In the genomic region with DNA sequence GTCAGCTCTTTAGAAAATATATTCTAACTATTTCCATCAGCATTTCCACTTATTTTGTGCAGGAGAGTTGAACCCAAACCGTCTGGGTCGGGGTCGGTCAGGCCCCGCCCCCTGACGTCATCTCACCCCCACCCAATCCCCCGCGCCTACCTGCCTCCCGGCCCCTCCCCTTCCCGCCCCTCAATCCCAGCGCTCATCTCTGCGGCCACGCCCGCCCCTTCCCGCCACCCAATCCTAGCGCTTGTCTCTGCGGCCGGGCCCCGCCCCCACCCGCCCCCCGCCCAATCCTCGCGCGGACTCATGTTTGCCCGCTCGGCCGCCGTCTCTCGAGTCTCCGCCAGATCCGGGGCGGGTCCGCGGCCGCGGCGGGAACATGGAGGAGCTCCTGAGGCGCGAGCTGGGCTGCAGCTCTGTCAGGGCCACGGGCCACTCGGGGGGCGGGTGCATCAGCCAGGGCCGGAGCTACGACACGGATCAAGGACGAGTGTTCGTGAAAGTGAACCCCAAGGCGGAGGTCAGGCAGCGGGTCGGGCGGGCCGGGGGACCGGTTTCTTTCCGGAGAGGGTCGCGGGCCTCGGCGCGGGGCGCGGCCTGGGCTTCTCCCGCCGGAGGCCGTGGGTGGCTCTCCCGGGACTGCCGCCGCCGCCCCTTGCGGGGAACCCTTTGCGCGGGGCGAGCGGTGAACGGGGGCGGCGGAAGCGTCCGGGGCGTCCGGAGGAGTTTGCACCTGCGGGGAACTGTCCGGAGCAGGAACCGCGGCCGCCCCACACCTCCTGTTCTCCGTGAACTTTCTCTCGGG, we compare ENCODE assay signal across 8 cellular contexts. TPM values are rescaled to one million over a fixed set of nuclear protein-coding genes. Genes with fewer than 3 reads are reported as not detected.
DNase-seq lines count a peak whose midpoint lies in the region; ATAC-seq, FAIRE-seq and TF ChIP-seq lines count a peak whose summit lies in the region.

TSS of gene FN3KRP (plus strand) at position 324 of the 799 bp plus-strand sequence. CDS start at position 374, 50 bp downstream.

- H3K4me1 Mint-ChIP-seq in WTC11, result peaks cover 13% of the 10 kb centered on the region

- in situ Hi-C loops in mammary epithelial cell (cut with MboI; ENCODE audit: low sequenced_read_pairs in 2 of 2), result no loop called here

- no peak for TF ChIP-seq CTCF in WTC11 (IDR thresholded peaks at IDR 0.05)
- TF ChIP-seq CTCF in mammary epithelial cell (conservative IDR thresholded peaks at IDR 0.05 in 1 of 2, IDR thresholded peaks at IDR 0.05 in 1 of 2; ENCODE audit: extremely low read depth in 1 of 2, insufficient read depth in 1 of 2, low read depth in 1 of 2, low read length in 2 of 2), result no peak

- peak within 1 kb of the TSS; percentile 76 for H3K27ac Mint-ChIP-seq in WTC11

- peak within 1 kb of the TSS; percentile 59 for H3K27ac ChIP-seq in mammary epithelial cell (ENCODE audit: insufficient read depth, low read depth, low read length)
- peak within 1 kb of the TSS; percentile 71 to 72 for H3K27ac ChIP-seq in small intestine (ENCODE audit: low read depth in 1 of 2, low read length in 1 of 2)

- 1% methylated on average over 17 of the region's 86 CpGs for WGBS in mammary epithelial cell (ENCODE audit: low coverage, missing lambda C conversion rate)
- 0 to 1% (median 0%) methylated on average over 53 to 86 of the region's 86 CpGs for WGBS in small intestine, 3 donors

- peak; percentile 75 for TF ChIP-seq POLR2A in GM18526 (IDR thresholded peaks at IDR 0.05; ENCODE audit: extremely low read depth, insufficient read length)

- CTCF ChIA-PET in WTC11 (lab: Charles Lee) (interaction anchor here (0.6 to 1.9 kb wide), 15 partner anchors 9 to 696 kb away, joined by 3 to 15 read pairs (median 4); partner anchors contain the start of gene GPS1), mammary epithelial cell (lab: Charles Lee; ENCODE audit: low non-redundant PET) (interaction anchor here (0.5 to 0.6 kb wide), 2 partner anchors 8 to 62 kb away, joined by 6 to 12 read pairs; no protein-coding TSS in a partner anchor)

- H3K9me3 Mint-ChIP-seq in WTC11, result no peaks in the 10 kb centered on the region

- FAIRE-seq in small intestine (lab: Jason Lieb, UNC), result no peak

- H3K9me3 ChIP-seq in mammary epithelial cell (replicated peaks; ENCODE audit: insufficient read depth, low read length) (no peaks in the 10 kb centered on the region), small intestine (ENCODE audit: control insufficient read depth, low read depth) (no peaks in the 10 kb centered on the region)

- H3K79me2 ChIP-seq in mammary epithelial cell (ENCODE audit: insufficient read depth, low read length), result peaks cover 25% of the 10 kb centered on the region

- H3K4me2 ChIP-seq in mammary epithelial cell (ENCODE audit: insufficient read depth, low read depth, low read length), result peak within 1 kb of the TSS; percentile 90

- H3K4me3 Mint-ChIP-seq in WTC11, result peak within 1 kb of the TSS; percentile 89

- H4K20me1 ChIP-seq in mammary epithelial cell (ENCODE audit: insufficient read depth, low read length), result no peaks in the 10 kb centered on the region

- ATAC-seq in HG03108 (IDR thresholded peaks at IDR 0.05; ENCODE audit: unreplicated experiment), result peak; percentile 66
- peak; percentile 88 for ATAC-seq in WTC11
- ATAC-seq in GM19023 (IDR thresholded peaks at IDR 0.05; ENCODE audit: unreplicated experiment), result no peak

- no TSS peak for BruUV-seq in mammary epithelial cell (replicated peaks; lab: Mats Ljungman, UMichigan)

- intact Hi-C loops in mammary epithelial cell (cut with micrococcal nuclease), result loop anchor here (1.0 to 5.0 kb wide), 3 partner anchors 36 to 72 kb away; partner anchors contain the start of genes TBCD and WDR45B

- DNase-seq in NCI-H2227 treated with DMSO at 0.1 percent for 48 hours (lab: John Stamatoyannopoulos, UW) (peak; percentile 94), WTC11 (ENCODE audit: low spot score) (peak; percentile 94), mammary epithelial cell (peak; percentile 91), iPS-NIHi7 (ENCODE audit: extremely low spot score) (peak; percentile 98), small intestine (peak; percentile 97)

- H3K36me3 ChIP-seq in mammary epithelial cell (ENCODE audit: insufficient read depth, low read length), result no peaks in the 10 kb centered on the region
- H3K36me3 ChIP-seq in small intestine (ENCODE audit: control insufficient read depth in 2 of 2, insufficient read depth in 2 of 2, low read length in 2 of 2), result peaks cover 0 to 4% of the 10 kb centered on the region in 2 donors

- dilution Hi-C loops in mammary epithelial cell (cut with HindIII; ENCODE audit: low sequenced_read_pairs), result no loop called here

- H3K9ac ChIP-seq in mammary epithelial cell (ENCODE audit: insufficient read depth, low read length), result peak within 1 kb of the TSS; percentile 73

- peak within 1 kb of the TSS; percentile 95 for H2AFZ ChIP-seq in mammary epithelial cell (ENCODE audit: low read depth, low read length)

- POLR2A ChIA-PET in WTC11 (lab: Charles Lee), result interaction anchor here (0.6 to 1.8 kb wide), 4 partner anchors 21 to 106 kb away, joined by 3 to 7 read pairs (median 4); no protein-coding TSS in a partner anchor

- no peaks in the 10 kb centered on the region for H3K27me3 ChIP-seq in mammary epithelial cell (ENCODE audit: insufficient read depth, low read length)
- H3K27me3 ChIP-seq in small intestine (ENCODE audit: control insufficient read depth in 2 of 2, insufficient read depth in 2 of 2, low read length in 2 of 2), result no peaks in the 10 kb centered on the region

- H3K4me3 ChIP-seq in mammary epithelial cell (replicated peaks in 1 of 3; ENCODE audit: insufficient read depth in 1 of 3, low read depth in 2 of 3, low read length in 3 of 3), result peak within 1 kb of the TSS; percentile 63 to 88 (median 84)
- H3K4me3 ChIP-seq in small intestine (ENCODE audit: low read depth in 1 of 2, low read length in 2 of 2), result peak within 1 kb of the TSS; percentile 83 to 86

- peaks cover 28% of the 10 kb centered on the region for H3K27me3 Mint-ChIP-seq in WTC11 (ENCODE audit: low read depth)

- H3K36me3 Mint-ChIP-seq in WTC11, result peaks cover 9% of the 10 kb centered on the region; the same call in 1 of the 2 replicates

- H3K4me1 ChIP-seq in mammary epithelial cell (ENCODE audit: insufficient read depth, low read length) (peaks cover 10% of the 10 kb centered on the region), small intestine (ENCODE audit: control insufficient read depth in 2 of 2, insufficient read depth in 1 of 2, low read depth in 1 of 2, low read length in 1 of 2) (peaks cover 2% of the 10 kb centered on the region in 2 donors)

TF ChIP-seq in WTC11, 78 proteins besides CTCF, POLR2A, EP300 and RAD21 (continues in another document):
- TF ChIP-seq FOXP1 (CRISPR knock-in tag; IDR thresholded peaks at IDR 0.05; ENCODE audit: borderline replicate concordance), result peak; percentile 18; the same call in 1 of the 2 replicates
- TF ChIP-seq USF1 (CRISPR knock-in tag; IDR thresholded peaks at IDR 0.05), result no peak
- TF ChIP-seq, protein P1, sequence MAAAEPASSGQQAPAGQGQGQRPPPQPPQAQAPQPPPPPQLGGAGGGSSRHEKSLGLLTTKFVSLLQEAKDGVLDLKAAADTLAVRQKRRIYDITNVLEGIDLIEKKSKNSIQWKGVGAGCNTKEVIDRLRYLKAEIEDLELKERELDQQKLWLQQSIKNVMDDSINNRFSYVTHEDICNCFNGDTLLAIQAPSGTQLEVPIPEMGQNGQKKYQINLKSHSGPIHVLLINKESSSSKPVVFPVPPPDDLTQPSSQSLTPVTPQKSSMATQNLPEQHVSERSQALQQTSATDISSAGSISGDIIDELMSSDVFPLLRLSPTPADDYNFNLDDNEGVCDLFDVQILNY (CRISPR knock-in tag; IDR thresholded peaks at IDR 0.05), result peak; percentile 61; the same call in 1 of the 2 replicates
- TF ChIP-seq NR1H2 (CRISPR knock-in tag; IDR thresholded peaks at IDR 0.05), result no peak
- peak; percentile 53; the same call in 1 of the 2 replicates for TF ChIP-seq CREM (CRISPR knock-in tag; IDR thresholded peaks at IDR 0.05)
- peak; percentile 72; the same call in 1 of the 2 replicates for TF ChIP-seq E2F4 (CRISPR knock-in tag; IDR thresholded peaks at IDR 0.05; ENCODE audit: borderline replicate concordance, low read depth)
- TF ChIP-seq SP1 (CRISPR knock-in tag; conservative IDR thresholded peaks at IDR 0.05), result 0 out of 2 replicates have a peak, but pooled peaks have one; percentile 14
- TF ChIP-seq, protein P2, sequence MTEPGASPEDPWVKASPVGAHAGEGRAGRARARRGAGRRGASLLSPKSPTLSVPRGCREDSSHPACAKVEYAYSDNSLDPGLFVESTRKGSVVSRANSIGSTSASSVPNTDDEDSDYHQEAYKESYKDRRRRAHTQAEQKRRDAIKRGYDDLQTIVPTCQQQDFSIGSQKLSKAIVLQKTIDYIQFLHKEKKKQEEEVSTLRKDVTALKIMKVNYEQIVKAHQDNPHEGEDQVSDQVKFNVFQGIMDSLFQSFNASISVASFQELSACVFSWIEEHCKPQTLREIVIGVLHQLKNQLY (CRISPR knock-in tag; IDR thresholded peaks at IDR 0.05), result 0 out of 2 replicates have a peak, but pooled peaks have one; percentile 42
- TF ChIP-seq OVOL2 (CRISPR knock-in tag; IDR thresholded peaks at IDR 0.05; ENCODE audit: borderline replicate concordance), result no peak

RNA-seq across cellular contexts. Expression of gene FN3KRP, which starts in this region (rescaled TPM):
- total RNA-seq in WTC11 (2021) (19.7 to 24.4 TPM (median 23.2 TPM) in 3 replicates), mammary epithelial cell (10 to 100 TPM; 16.7 to 44.5 TPM)
- polyA plus RNA-seq in mammary epithelial cell (27.2 TPM), small intestine (10 to 100 TPM; 20.3 to 27.3 (median 25.8) TPM)
- polyA minus RNA-seq in mammary epithelial cell, result 52.6 TPM
